8 cellular contexts compared by ENCODE assay signal in the genomic region with DNA sequence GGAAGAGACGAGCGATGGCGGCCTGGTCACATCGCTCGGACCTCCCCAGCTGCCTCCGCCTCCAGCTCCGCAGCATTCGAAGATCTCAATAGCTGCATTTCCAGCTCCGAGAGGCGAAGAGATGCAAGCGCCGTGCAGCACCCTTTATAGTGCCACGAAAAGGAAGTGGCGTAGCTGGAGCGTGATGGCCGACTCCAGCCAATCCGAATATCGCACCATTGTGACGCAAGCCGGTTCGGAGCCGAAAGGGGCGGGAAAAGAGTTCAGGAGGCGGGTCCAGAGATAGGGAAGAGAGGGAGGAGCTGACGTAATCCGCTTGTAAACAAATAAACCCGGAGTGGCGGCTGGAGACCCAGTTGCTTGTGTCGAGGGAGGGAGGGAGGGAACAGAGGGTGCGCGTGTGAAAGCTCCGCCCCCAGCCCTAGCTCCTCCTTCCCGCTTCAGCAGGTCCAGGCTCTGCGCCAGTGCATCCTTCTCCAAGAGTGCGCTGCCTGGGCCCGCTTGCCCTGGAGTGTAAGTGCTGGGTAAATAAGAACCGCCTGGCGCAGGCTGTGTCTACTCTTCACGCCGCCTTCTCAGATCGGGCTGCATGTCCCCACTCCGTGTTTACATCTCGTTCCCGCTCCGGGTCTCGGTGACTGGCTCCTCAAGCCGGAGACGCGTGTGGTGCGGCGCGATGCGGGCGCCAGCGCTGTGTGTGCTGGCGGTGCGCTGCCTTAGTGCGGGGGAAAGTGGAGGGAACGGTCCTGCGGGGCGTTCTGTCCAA. TPM values are rescaled to one million over a fixed set of nuclear protein-coding genes. Genes with fewer than 3 reads are reported as not detected.
A peak's percentile ranks its signal among the peaks of the same experiment; 100 is the strongest.
DNase-seq lines count a peak whose midpoint lies in the region; ATAC-seq and TF ChIP-seq lines count a peak whose summit lies in the region.

TSS of gene BTG1 (minus strand) at position 116 of the 766 bp plus-strand sequence. CDS start 311 bp downstream, outside the sequence.

- peak within 1 kb of the TSS; percentile 87 for H3K4me3 Mint-ChIP-seq in Calu3 (ENCODE audit: low read depth, unreplicated experiment)

- peak within 1 kb of the TSS; percentile 99 for H3K27ac Mint-ChIP-seq in Calu3 (ENCODE audit: unreplicated experiment)

- CTCF ChIA-PET in Calu3 (lab: Charles Lee) = interaction anchor here (0.6 to 3.3 kb wide), 21 partner anchors 9 to 764 kb away, joined by 3 to 32 read pairs (median 4); no protein-coding TSS in a partner anchor

- DNase-seq in Calu3 = peak; percentile 99
- DNase-seq in activated CD8-positive, alpha-beta memory T cell treated with anti-CD3 and anti-CD28 coated beads, Interleukin-2, amount 50 U/mL, for 4 hours = peak; percentile 97
- peak; percentile 99 for DNase-seq in mesenteric fat pad (ENCODE audit: low spot score)
- DNase-seq in stimulated activated CD8-positive, alpha-beta memory T cell treated with anti-CD3 and anti-CD28 coated beads, Interleukin-15, amount 100 ng/mL, for 24 hours (ENCODE audit: low read depth) = peak; percentile 81

- no peaks in the 10 kb centered on the region for H4K20me1 ChIP-seq in OCI-LY1 (ENCODE audit: insufficient read depth, low read length)

- in situ Hi-C loops in endometrial microvascular endothelial cells (cut with HindIII; ENCODE audit: inconsistent ontology term, low pct_unique_long_range_greater_than_20kb, low sequenced_read_pairs) = no loop called here

- H3K27me3 ChIP-seq in HUES64 (ENCODE audit: insufficient read depth, low read length) (no peaks in the 10 kb centered on the region), OCI-LY1 (ENCODE audit: insufficient read depth, low read length) (no peaks in the 10 kb centered on the region)

- intact Hi-C loops in Calu3 (cut with micrococcal nuclease; ENCODE audit: unreplicated experiment) = loop anchor here (1.0 to 10.0 kb wide), 6 partner anchors 219 to 424 kb away; no protein-coding TSS in a partner anchor

- peaks cover 46% of the 10 kb centered on the region for H3K4me1 ChIP-seq in HUES64 (ENCODE audit: insufficient read depth, low read length)
- peaks cover 57% of the 10 kb centered on the region for H3K4me1 ChIP-seq in OCI-LY1 (ENCODE audit: insufficient read depth, low read length, severe bottlenecking)

- no peak within 1 kb of the TSS for H2AFZ ChIP-seq in OCI-LY1 (ENCODE audit: low read length)

- ATAC-seq in GM21447 (IDR thresholded peaks at IDR 0.05; ENCODE audit: unreplicated experiment) = peak; percentile 68

- H3K4me1 Mint-ChIP-seq in Calu3 (ENCODE audit: low read depth, unreplicated experiment) = peaks cover 17% of the 10 kb centered on the region

- H3K36me3 ChIP-seq in HUES64 (ENCODE audit: insufficient read depth, low read length) (peaks cover 31% of the 10 kb centered on the region), OCI-LY1 (ENCODE audit: insufficient read depth, low read length) (peaks cover 43% of the 10 kb centered on the region)

- peaks cover 10% of the 10 kb centered on the region for H3K27me3 Mint-ChIP-seq in Calu3 (ENCODE audit: unreplicated experiment)

- no peaks in the 10 kb centered on the region; the same call in 1 of the 2 replicates for H3F3A ChIP-seq in OCI-LY1 (ENCODE audit: insufficient read depth, low read length)

- BruUV-seq in Calu3 (replicated peaks; lab: Mats Ljungman, UMichigan) = no TSS peak

- peaks cover 58% of the 10 kb centered on the region for H3K79me2 ChIP-seq in OCI-LY1 (ENCODE audit: insufficient read depth, low read length)

- H3K36me3 Mint-ChIP-seq in Calu3 (ENCODE audit: insufficient read depth, unreplicated experiment) = peaks cover 68% of the 10 kb centered on the region

- WGBS in HUES64 = under 1% methylated on average over 61 of the region's 61 CpGs

- peak within 1 kb of the TSS; percentile 88 for H3K27ac ChIP-seq in HUES64 (ENCODE audit: low read depth, low read length)
- H3K27ac ChIP-seq in OCI-LY1 (ENCODE audit: low read depth, low read length, poor library complexity, severe bottlenecking) = peak within 1 kb of the TSS; percentile 92

- no peaks in the 10 kb centered on the region for H3K9me2 ChIP-seq in OCI-LY1 (ENCODE audit: low read depth, low read length)

- H3K9me3 Mint-ChIP-seq in Calu3 (ENCODE audit: low read depth, unreplicated experiment) = peaks cover 2% of the 10 kb centered on the region

- H3K4me3 ChIP-seq in HUES64 (ENCODE audit: low read length) (peak within 1 kb of the TSS; percentile 91), OCI-LY1 (ENCODE audit: low read depth, low read length, poor library complexity, severe bottlenecking) (peak within 1 kb of the TSS; percentile 94)

- H3K9ac ChIP-seq in HUES64 (ENCODE audit: low read depth, low read length) (peak within 1 kb of the TSS; percentile 91), OCI-LY1 (ENCODE audit: low read length) (peak within 1 kb of the TSS; percentile 96)

- TF ChIP-seq CTCF in Calu3 (IDR thresholded peaks at IDR 0.05; ENCODE audit: unreplicated experiment) = no peak
- TF ChIP-seq CTCF in OCI-LY1 (IDR thresholded peaks at IDR 0.05; ENCODE audit: low read length) = no peak

- peak within 1 kb of the TSS; percentile 97 for H3K4me2 ChIP-seq in OCI-LY1 (ENCODE audit: low read length)

- H3K9me3 ChIP-seq in HUES64 (ENCODE audit: insufficient read depth, low read depth, low read length) (no peaks in the 10 kb centered on the region), OCI-LY1 (ENCODE audit: low read length) (no peaks in the 10 kb centered on the region)

RNA-seq across cellular contexts. Expression of gene BTG1, which starts in this region (rescaled TPM):
- 123 and 131 TPM in 2 replicates for total RNA-seq in Calu3 (2022)
- polyA plus RNA-seq in HUES64 (2013, experiment 1 of 2) = 20.0 TPM
- polyA plus RNA-seq in HUES64 (2013, experiment 2 of 2) = 25.7 TPM
- total RNA-seq in endometrial microvascular endothelial cells (ENCODE audit: inconsistent ontology term) = 15.9 TPM
- total RNA-seq in mesenteric fat pad = 97.2 TPM

Comparison
In these comparisons a context has a peak if more than half of its experiments do, and no peak if none do; other contexts are left out.
1. Peak in every context shown above with its lines: DNase-seq, ATAC-seq, H3K4me3 ChIP-seq and H3K27ac ChIP-seq.